In the genomic region with DNA sequence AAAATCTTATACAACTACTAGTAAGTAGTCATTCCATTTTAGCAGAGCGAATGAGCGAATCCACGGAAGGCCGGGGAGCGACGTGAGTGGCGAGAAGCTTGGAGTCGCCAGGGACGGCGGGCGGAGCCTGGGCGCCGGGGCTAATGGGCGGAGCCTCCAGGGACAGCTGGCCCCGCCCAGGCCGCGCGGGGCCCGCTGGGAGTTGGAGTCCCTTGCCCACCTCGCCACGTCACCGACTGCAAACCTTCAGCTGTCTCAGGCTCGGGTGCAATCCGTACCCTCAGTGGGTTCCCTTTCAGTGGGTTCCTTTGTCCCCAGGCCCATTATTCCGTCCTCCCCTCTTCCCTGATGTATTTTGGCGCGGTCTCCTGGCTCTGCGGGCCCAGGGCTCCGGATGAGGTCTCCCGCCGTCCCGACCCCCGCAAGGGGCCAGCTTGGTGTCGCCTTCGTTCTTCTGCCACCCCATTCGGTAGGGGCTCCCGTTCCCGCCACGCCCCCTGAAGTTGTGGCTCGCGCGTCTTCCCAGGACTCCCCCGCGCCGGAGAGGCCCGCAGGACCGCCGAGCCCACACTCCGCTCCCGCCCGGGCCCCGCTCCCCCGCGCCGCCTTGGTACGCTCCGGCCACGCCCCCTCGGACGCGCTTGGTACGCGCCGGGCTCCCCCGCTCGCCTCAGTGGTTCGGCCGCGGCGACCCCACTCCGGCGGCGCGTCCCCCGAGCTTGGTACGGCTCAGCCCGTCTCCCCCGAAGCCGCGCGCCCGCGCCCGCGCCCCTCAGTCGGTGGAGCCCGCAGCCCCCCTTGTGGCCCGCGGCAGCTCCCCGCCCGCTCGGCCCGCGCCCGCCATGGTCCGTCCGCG, we compare ENCODE assay signal across 8 cellular contexts. TPM values are rescaled to one million over a fixed set of nuclear protein-coding genes. Genes with fewer than 3 reads are reported as not detected.
DNase-seq lines count a peak whose midpoint lies in the region; ATAC-seq and TF ChIP-seq lines count a peak whose summit lies in the region.

A gene (plus strand): TSS at position 673 of the 856 bp plus-strand sequence.

- peaks cover 21% of the 10 kb centered on the region for H3K36me3 Mint-ChIP-seq in progenitor cell of endocrine pancreas (ENCODE audit: insufficient read depth)

- H3K4me1 Mint-ChIP-seq in progenitor cell of endocrine pancreas (ENCODE audit: low read depth) = peaks cover 23% of the 10 kb centered on the region

- H3K36me3 ChIP-seq in adrenal gland (replicated peaks in 1 of 2) (peaks cover 0 to 11% of the 10 kb centered on the region in 2 donors), upper lobe of right lung (peaks cover 12% of the 10 kb centered on the region)

- H3K9me3 ChIP-seq in adrenal gland (replicated peaks in 1 of 3) = no peaks in the 10 kb centered on the region
- H3K9me3 ChIP-seq in upper lobe of right lung = peaks cover 4% of the 10 kb centered on the region

- H3K9me3 Mint-ChIP-seq in progenitor cell of endocrine pancreas (ENCODE audit: low read depth) = peaks cover 6% of the 10 kb centered on the region

- intact Hi-C loops in adrenal gland (cut with DNase I) (no loop called here), left cardiac atrium (cut with DNase I) (loop anchor here in 1 of 2 donors (5.0 kb wide), 1 partner anchor 33 kb away; a partner anchor contains a TSS), upper lobe of right lung (cut with DNase I) (no loop called here)

- H3K4me3 Mint-ChIP-seq in progenitor cell of endocrine pancreas (ENCODE audit: low read depth) = peak within 1 kb of the TSS; percentile 87

- no peak for TF ChIP-seq CTCF in GM12865 (IDR thresholded peaks at IDR 0.05; ENCODE audit: insufficient read depth, low read depth, low read length, missing control alignments)
- peak in 1 of 6 experiments; percentile 10 for TF ChIP-seq CTCF in adrenal gland (IDR thresholded peaks at IDR 0.05)
- TF ChIP-seq CTCF in progenitor cell of endocrine pancreas (IDR thresholded peaks at IDR 0.05; ENCODE audit: unreplicated experiment) = no peak
- no peak for TF ChIP-seq CTCF in upper lobe of right lung (IDR thresholded peaks at IDR 0.05)

- no peaks in the 10 kb centered on the region for H3K27me3 Mint-ChIP-seq in progenitor cell of endocrine pancreas

- peak; percentile 94 for DNase-seq in GM12865 (ENCODE audit: low read depth)
- peak; percentile 95 for DNase-seq in NCI-H146 (lab: John Stamatoyannopoulos, UW)
- DNase-seq in T-helper 1 cell = peak; percentile 75 to 90 (median 83)
- DNase-seq in adrenal gland = peak; percentile 90 to 96 (median 95)
- DNase-seq in left cardiac atrium = peak; percentile 94
- DNase-seq in progenitor cell of endocrine pancreas (ENCODE audit: low spot score, unreplicated experiment) = peak; percentile 89
- DNase-seq in upper lobe of right lung = peak; percentile 95

- ATAC-seq in HG02840 (IDR thresholded peaks at IDR 0.05; ENCODE audit: low FRiP score, unreplicated experiment) (peak; percentile 74), left cardiac atrium (peak; percentile 95), upper lobe of right lung (peak; percentile 95)

- peaks cover 11 to 26% of the 10 kb centered on the region in 2 donors for H3K4me1 ChIP-seq in adrenal gland (replicated peaks in 1 of 2)
- peaks cover 27% of the 10 kb centered on the region for H3K4me1 ChIP-seq in upper lobe of right lung

- H3K27ac ChIP-seq in adrenal gland (peak within 1 kb of the TSS; percentile 95 to 99 (median 98)), upper lobe of right lung (peak within 1 kb of the TSS; percentile 99)

- peak within 1 kb of the TSS; percentile 98 for H3K27ac Mint-ChIP-seq in progenitor cell of endocrine pancreas

- H3K27me3 ChIP-seq in adrenal gland = no peaks in the 10 kb centered on the region
- H3K27me3 ChIP-seq in upper lobe of right lung = no peaks in the 10 kb centered on the region

- WGBS in adrenal gland, 4 donors = 0 to 6% (median 1%) methylated on average over 7 to 98 of the region's 98 CpGs

- H3K4me3 ChIP-seq in GM12865 (ENCODE audit: low read depth, low read length) (peak within 1 kb of the TSS; percentile 67), adrenal gland (peak within 1 kb of the TSS; percentile 12 to 90 (median 64)), upper lobe of right lung (peak within 1 kb of the TSS; percentile 96)

- peak; percentile 53 to 64 for TF ChIP-seq POLR2A in adrenal gland (IDR thresholded peaks at IDR 0.05)

RNA-seq across cellular contexts. Expression of the gene that starts here (rescaled TPM):
- 100 to 1,000 TPM; 163 to 568 (median 275) TPM for total RNA-seq in adrenal gland
- 100 to 1,000 TPM in 2 of 3 donors, 10 to 100 TPM in 1; 78.7 to 620 (median 409) TPM for polyA plus RNA-seq in adrenal gland
- total RNA-seq in left cardiac atrium = 100 to 1,000 TPM; 113 to 122 TPM
- 518 and 564 TPM in 2 replicates for total RNA-seq in progenitor cell of endocrine pancreas
- total RNA-seq in upper lobe of right lung = 104 TPM

Comparison
In these comparisons a context has a peak if more than half of its experiments do, and no peak if none do; other contexts are left out.
1. Peak in every context shown above with its lines: DNase-seq, ATAC-seq, H3K4me3 ChIP-seq and H3K27ac ChIP-seq.